ENCODE assay signal across 8 cellular contexts in the genomic region with DNA sequence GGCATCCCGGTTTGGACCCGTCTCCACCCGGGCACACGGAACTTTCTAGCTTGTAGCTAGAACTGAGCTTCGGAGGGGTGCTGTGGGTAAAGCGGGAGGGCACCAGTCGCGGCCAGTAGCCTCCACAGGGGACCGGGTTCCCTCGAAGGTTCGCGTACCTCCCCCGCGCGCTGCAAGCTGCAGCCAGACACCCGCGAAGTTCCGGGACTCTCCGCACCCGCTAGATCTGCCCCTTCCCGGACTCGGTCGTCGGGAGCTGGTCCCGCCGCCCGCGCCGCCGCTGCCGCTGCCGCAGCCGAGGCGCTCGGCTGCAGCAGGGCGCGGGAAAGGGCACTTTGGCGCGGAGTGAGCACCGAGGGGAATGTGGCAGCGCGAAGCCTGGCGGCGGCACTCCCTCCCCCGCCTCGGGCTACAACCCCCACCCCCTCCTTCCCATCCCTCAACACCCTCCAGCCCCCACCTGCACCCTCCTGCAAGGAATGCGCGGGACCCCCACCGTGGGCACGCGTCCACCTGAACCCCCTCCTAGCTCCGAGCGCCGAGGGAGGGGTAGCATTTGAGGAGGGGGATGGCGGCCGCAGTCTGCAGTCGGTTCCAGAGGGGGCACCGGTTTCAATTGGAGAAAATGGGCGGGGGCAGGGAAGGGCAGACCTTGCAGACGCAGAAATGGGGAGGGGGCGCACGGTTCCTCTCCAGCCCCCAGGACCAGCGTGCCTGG. TPM values are rescaled to one million over a fixed set of nuclear protein-coding genes. Genes with fewer than 3 reads are reported as not detected.
DNase-seq lines count a peak whose midpoint lies in the region; ATAC-seq and TF ChIP-seq lines count a peak whose summit lies in the region.

No MANE protein-coding gene starts in this region.

- H2BK120ac ChIP-seq in mesendoderm (ENCODE audit: low read depth, low read length): peak overlapping the region; percentile 7

- H3K27me3 Mint-ChIP-seq in GM23338 (ENCODE audit: insufficient read depth, low read depth, poor library complexity): peaks cover 8% of the 10 kb centered on the region

- peak overlapping the region; percentile 49 for H3K4me3 ChIP-seq in A673 (ENCODE audit: low read depth, low read length, poor library complexity, severe bottlenecking)
- peak overlapping the region; percentile 91 for H3K4me3 ChIP-seq in GM23338
- peak overlapping the region; percentile 74 for H3K4me3 ChIP-seq in mesendoderm (ENCODE audit: low read length)

- intact Hi-C loops in A673 (cut with micrococcal nuclease; ENCODE audit: unreplicated experiment): loop anchor here (2.0 to 10.0 kb wide), 3 partner anchors 49 to 531 kb away; no protein-coding TSS in a partner anchor

- no peak overlapping the region for H3K27ac Mint-ChIP-seq in GM23338

- H3K4me2 ChIP-seq in GM23338: peak overlapping the region; percentile 99
- peak overlapping the region; percentile 94 for H3K4me2 ChIP-seq in mesendoderm (ENCODE audit: low read length)

- H3K9ac ChIP-seq in mesendoderm (ENCODE audit: low read length): peak overlapping the region; percentile 80

- peaks cover 17% of the 10 kb centered on the region for H4K20me1 ChIP-seq in GM23338 (replicated peaks; ENCODE audit: insufficient read depth)

- H2AK5ac ChIP-seq in mesendoderm (ENCODE audit: low read length): no peak overlapping the region

- CTCF ChIA-PET in A673 (lab: Charles Lee): interaction anchor here (0.5 to 1.0 kb wide), 4 partner anchors 317 to 1206 kb away, joined by 3 to 8 read pairs (median 6); no protein-coding TSS in a partner anchor

- no peak overlapping the region for H3K27ac ChIP-seq in A673 (ENCODE audit: low read depth, low read length, poor library complexity, severe bottlenecking)
- H3K27ac ChIP-seq in GM23338 (ENCODE audit: low read depth): peak overlapping the region; percentile 87; the same call in 1 of the 2 replicates
- peak overlapping the region; percentile 26 for H3K27ac ChIP-seq in caudate nucleus (ENCODE audit: low read depth, low read length)
- peak overlapping the region; percentile 88 for H3K27ac ChIP-seq in mesendoderm (ENCODE audit: low read depth, low read length)
- H3K27ac ChIP-seq in foreskin keratinocyte: no peak overlapping the region

- ATAC-seq in GM23338: peak; percentile 5
- ATAC-seq in HG03196 (IDR thresholded peaks at IDR 0.05; ENCODE audit: unreplicated experiment): no peak
- no peak for ATAC-seq in foreskin keratinocyte

- H3K9me3 Mint-ChIP-seq in GM23338: no peaks in the 10 kb centered on the region

- peak overlapping the region; percentile 93 for H3K4me3 Mint-ChIP-seq in GM23338

- peaks cover 20% of the 10 kb centered on the region for H3K36me3 Mint-ChIP-seq in GM23338 (ENCODE audit: low read depth)

- H2BK15ac ChIP-seq in mesendoderm (replicated peaks; ENCODE audit: low read depth): no peak overlapping the region

- TSS peak; percentile 18 for BruUV-seq in A673 (replicated peaks; lab: Mats Ljungman, UMichigan)

- peak overlapping the region; percentile 26 for H3K4ac ChIP-seq in mesendoderm (ENCODE audit: low read depth, low read length)

- DNase-seq in A673 (ENCODE audit: low spot score) (peak; percentile 19), GM23338 (ENCODE audit: low spot score) (peak; percentile 72), caudate nucleus (lab: John Stamatoyannopoulos, UW) (peak in 20 of 61 donors; percentile 2 to 58 (median 30)), mesendoderm (peak; percentile 65), SHP77 (lab: John Stamatoyannopoulos, UW) (no peak), foreskin keratinocyte (no peak)
- DNase-seq in activated CD8-positive, alpha-beta memory T cell treated with anti-CD3 and anti-CD28 coated beads for 24 hours: no peak

- no peaks in the 10 kb centered on the region for H3K9me2 ChIP-seq in GM23338 (ENCODE audit: insufficient read depth)

- H3K9me3 ChIP-seq in A673 (ENCODE audit: low read depth, low read length, poor library complexity, severe bottlenecking): no peaks in the 10 kb centered on the region

- TF ChIP-seq CTCF in A673 (conservative IDR thresholded peaks at IDR 0.05; ENCODE audit: low read depth, low read length) (no peak), GM23338 (conservative IDR thresholded peaks at IDR 0.05; ENCODE audit: low read depth in 2 of 2) (no peak), foreskin keratinocyte (conservative IDR thresholded peaks at IDR 0.05) (no peak)

- no peak overlapping the region for H2BK5ac ChIP-seq in mesendoderm (ENCODE audit: low read length)

- H3K56ac ChIP-seq in mesendoderm (ENCODE audit: low read length): peak overlapping the region; percentile 97

- peaks cover 63% of the 10 kb centered on the region for H3K27me3 ChIP-seq in A673 (replicated peaks; ENCODE audit: insufficient read depth, low read depth, low read length, poor library complexity)
- H3K27me3 ChIP-seq in GM23338 (ENCODE audit: insufficient read depth): peaks cover 5% of the 10 kb centered on the region; the same call in 1 of the 2 replicates
- no peaks in the 10 kb centered on the region for H3K27me3 ChIP-seq in mesendoderm (ENCODE audit: insufficient read depth, low read length, poor library complexity)
- H3K27me3 ChIP-seq in foreskin keratinocyte: peaks cover 31% of the 10 kb centered on the region

- POLR2A ChIA-PET in A673 (lab: Charles Lee; ENCODE audit: low non-redundant PET): no interaction called here

- no CpG with 5 or more reads among the region's 63 CpGs for WGBS in mesendoderm (ENCODE audit: extremely low coverage, insufficient coverage, low lambda C conversion rate)

- peaks cover 9% of the 10 kb centered on the region for H3K79me1 ChIP-seq in mesendoderm (ENCODE audit: low read length)

- H4K5ac ChIP-seq in mesendoderm (ENCODE audit: low read length): no peak overlapping the region

- H4K8ac ChIP-seq in mesendoderm (ENCODE audit: low read depth, low read length): no peak overlapping the region

- H3K79me2 ChIP-seq in GM23338 (replicated peaks; ENCODE audit: insufficient read depth) (peaks cover 64% of the 10 kb centered on the region), mesendoderm (ENCODE audit: control insufficient read depth, insufficient read depth, low read length) (peaks cover 16% of the 10 kb centered on the region)

- H3K4me1 ChIP-seq in A673 (ENCODE audit: insufficient read depth, low read length, poor library complexity, severe bottlenecking) (peaks cover 10% of the 10 kb centered on the region), GM23338 (ENCODE audit: insufficient read depth) (peaks cover 38% of the 10 kb centered on the region), mesendoderm (ENCODE audit: control insufficient read depth, low read depth, low read length) (peaks cover 8% of the 10 kb centered on the region), foreskin keratinocyte (peaks cover 5% of the 10 kb centered on the region)

- H3K23ac ChIP-seq in mesendoderm (ENCODE audit: low read length): no peak overlapping the region

- H3K18ac ChIP-seq in mesendoderm (ENCODE audit: low read length): peak overlapping the region; percentile 96

- H3F3A ChIP-seq in GM23338 (replicated peaks; ENCODE audit: low read depth): 0 out of 2 replicates have a peak, but pooled peaks cover 8% of the 10 kb centered on the region

- H2AFZ ChIP-seq in GM23338: peak overlapping the region; percentile 76; the same call in 1 of the 2 replicates

- H3K36me3 ChIP-seq in A673 (ENCODE audit: insufficient read depth, low read length, poor library complexity, severe bottlenecking) (no peaks in the 10 kb centered on the region), GM23338 (ENCODE audit: insufficient read depth) (no peaks in the 10 kb centered on the region), mesendoderm (ENCODE audit: control insufficient read depth, insufficient read depth, low read length) (no peaks in the 10 kb centered on the region)

- H3K4me1 Mint-ChIP-seq in GM23338: peaks cover 29% of the 10 kb centered on the region

RNA-seq across cellular contexts. Expression of a gene that starts 1.1 kb away (rescaled TPM):
- total RNA-seq in A673 (2021) (2.8 and 3.4 TPM in 2 replicates), foreskin keratinocyte (1.9 and 3.5 TPM in 2 replicates)
- 16.6 and 18.8 TPM in 2 replicates for total RNA-seq in GM23338 (2014; rRNA removed; shearing (Covaris generic))
- polyA plus RNA-seq in GM23338 (2016; fragmentation: Nextera tagmentation; extraction: Ambion mirVana) (4.7 and 5.3 TPM in 2 replicates), foreskin keratinocyte (1.1 and 1.4 TPM in 2 replicates)
- polyA plus RNA-seq in mesendoderm (2013, experiment 1 of 2): 3.1 TPM
- 2.4 TPM for polyA plus RNA-seq in mesendoderm (2013, experiment 2 of 2)

RNA-seq across cellular contexts. Expression of a gene that starts 12.8 kb away (rescaled TPM):
- total RNA-seq in A673 (2021): 0.34 and 0.72 TPM in 2 replicates
- total RNA-seq in GM23338 (2014; rRNA removed; shearing (Covaris generic)): 4.9 and 5.3 TPM in 2 replicates
- 4.3 and 4.9 TPM in 2 replicates for polyA plus RNA-seq in GM23338 (2016; fragmentation: Nextera tagmentation; extraction: Ambion mirVana)
- polyA plus RNA-seq in mesendoderm (2013, experiment 1 of 2): 5.1 TPM
- 5.3 TPM for polyA plus RNA-seq in mesendoderm (2013, experiment 2 of 2)
- total RNA-seq in foreskin keratinocyte: not detected in 2 replicates
- polyA plus RNA-seq in foreskin keratinocyte: not detected in 2 replicates

Comparison
In these comparisons a context has a peak if more than half of its experiments do, and no peak if none do; other contexts are left out.
1. DNase-seq: peak in A673 (single experiment), GM23338 (single experiment) and mesendoderm (single experiment); none in SHP77 (0 of 2), activated CD8-positive, alpha-beta memory T cell treated with anti-CD3 and anti-CD28 coated beads for 24 hours (single experiment) and foreskin keratinocyte (0 of 2).
2. H3K27ac ChIP-seq: peak in GM23338 (single experiment), caudate nucleus (single experiment) and mesendoderm (single experiment); none in A673 (single experiment) and foreskin keratinocyte (single experiment).
3. Peak in every context shown above with its lines, with median percentiles within 50 percentile points of each other: H3K4me3 ChIP-seq.